20 cellular contexts compared by ENCODE assay signal in genomic region chr12:120397827-120398563, GRCh38. TPM values are rescaled to one million over a fixed set of nuclear protein-coding genes. Genes with fewer than 3 reads are reported as not detected.
DNase-seq lines count a peak whose midpoint lies in the region; ATAC-seq, FAIRE-seq and TF ChIP-seq lines count a peak whose summit lies in the region.
"Had no signal": no experiment of that assay in that cellular context is flagged by ENCODE, and none has a peak within 500 bp of the region (broad histone marks: within the 10 kb centered on the region; RNA-seq: fewer than 3 reads in every experiment).

No MANE protein-coding gene starts in this region.

- H3K4me3 ChIP-seq in bronchial epithelial cell (ENCODE audit: low read depth, low read length) (no peak overlapping the region), mesenchymal stem cell (ENCODE audit: insufficient read depth in 1 of 2, low read depth in 1 of 2, low read length in 2 of 2) (no peak overlapping the region)
- H3K4me3 ChIP-seq: psoas muscle, thoracic aorta had no signal

- 87% methylated on average over 31 of the region's 32 CpGs for WGBS in mesenchymal stem cell

- no peaks in the 10 kb centered on the region for H3K36me3 Mint-ChIP-seq in T-cell

- H2BK12ac ChIP-seq in mesenchymal stem cell (ENCODE audit: low read length in 2 of 2), result no peak overlapping the region

- H3K4me1 ChIP-seq in mesenchymal stem cell (ENCODE audit: control insufficient read depth, insufficient read depth, low read depth, low read length), result no peaks in the 10 kb centered on the region
- H3K4me1 ChIP-seq: psoas muscle had no signal

- H3K27ac Mint-ChIP-seq in T-cell, result no peak overlapping the region

- H2BK15ac ChIP-seq in mesenchymal stem cell (ENCODE audit: low read depth, poor library complexity, severe bottlenecking), result no peak overlapping the region

- no peak overlapping the region for H3K9ac ChIP-seq in mesenchymal stem cell (ENCODE audit: low read length)

- H3K27me3 Mint-ChIP-seq in T-cell, result peaks cover 37 to 50% of the 10 kb centered on the region in 2 donors

- H2AFZ ChIP-seq in mesenchymal stem cell (ENCODE audit: low read depth, low read length), result no peak overlapping the region

- no peak for TF ChIP-seq CTCF in bronchial epithelial cell (IDR thresholded peaks at IDR 0.05; ENCODE audit: insufficient read depth, low read length, severe bottlenecking)

- ATAC-seq in T-cell (replicated peaks in 1 of 4), result no peak
- no peak for ATAC-seq in GM21737 (IDR thresholded peaks at IDR 0.05; ENCODE audit: unreplicated experiment)
- no peak for ATAC-seq in GM19467 (IDR thresholded peaks at IDR 0.05; ENCODE audit: unreplicated experiment)
- ATAC-seq: activated T-cell treated with anti-CD3 and anti-CD28 coated beads, Interleukin-2, amount 50 U/mL, for 4 hours; psoas muscle; Right ventricle myocardium inferior had no signal

- no peaks in the 10 kb centered on the region for H3K79me1 ChIP-seq in mesenchymal stem cell (replicated peaks; ENCODE audit: low read length, poor library complexity, severe bottlenecking)

- H3K14ac ChIP-seq in mesenchymal stem cell (ENCODE audit: low read length in 2 of 2), result no peak overlapping the region

- no peaks in the 10 kb centered on the region for H3K9me3 Mint-ChIP-seq in T-cell
- H3K9me3 Mint-ChIP-seq: activated T-cell treated with anti-CD3 and anti-CD28 coated beads, Interleukin-2, amount 50 U/mL, for 4 hours had no signal

- no peak overlapping the region for H2BK120ac ChIP-seq in mesenchymal stem cell (ENCODE audit: low read depth, low read length)

- H3K4me2 ChIP-seq in mesenchymal stem cell (ENCODE audit: low read length, poor library complexity, severe bottlenecking), result no peak overlapping the region

- no peak overlapping the region for H2AK5ac ChIP-seq in mesenchymal stem cell (ENCODE audit: low read length, severe bottlenecking)

- H3K4ac ChIP-seq in mesenchymal stem cell (ENCODE audit: low read depth in 1 of 2, low read length in 2 of 2), result no peak overlapping the region

- DNase-seq in 8988T (peak; percentile 39), NCI-H1930 (lab: John Stamatoyannopoulos, UW) (peak; percentile 11 to 16), bronchial epithelial cell (ENCODE audit: low read depth) (no peak), mesenchymal stem cell (no peak), T-cell (no peak), NCI-H2107 (lab: John Stamatoyannopoulos, UW) (no peak)
- DNase-seq: ACHN; activated CD4-positive, alpha-beta T cell treated with anti-CD3 and anti-CD28 coated beads, Interleukin-2, amount 50 U/mL, for 4 hours; activated T-cell treated with anti-CD3 and anti-CD28 coated beads, Interleukin-2, amount 50 U/mL, for 4 hours; erythroblast; glutamatergic neuron; Karpas-422; kidney; NCI-H2081; psoas muscle; T-helper 9 cell had no signal

- H4K8ac ChIP-seq in mesenchymal stem cell (ENCODE audit: low read length), result no peak overlapping the region

- FAIRE-seq in bronchial epithelial cell (lab: Jason Lieb, UNC), result peak; percentile 28
- FAIRE-seq: kidney had no signal

- no peak overlapping the region for H3K27ac ChIP-seq in mesenchymal stem cell (ENCODE audit: low read length, poor library complexity, severe bottlenecking)
- H3K27ac ChIP-seq: psoas muscle, thoracic aorta had no signal

- no peaks in the 10 kb centered on the region for H3K9me3 ChIP-seq in mesenchymal stem cell (ENCODE audit: control insufficient read depth, low read length)
- H3K9me3 ChIP-seq: psoas muscle, thoracic aorta had no signal

- POLR2A ChIA-PET in T-cell (lab: Charles Lee), result no interaction called here

- no peak overlapping the region for H3K4me3 Mint-ChIP-seq in T-cell
- H3K4me3 Mint-ChIP-seq: activated T-cell treated with anti-CD3 and anti-CD28 coated beads, Interleukin-2, amount 50 U/mL, for 4 hours had no signal

- no peaks in the 10 kb centered on the region for H3K36me3 ChIP-seq in bronchial epithelial cell (ENCODE audit: control insufficient read depth, insufficient read depth, low read length)
- no peaks in the 10 kb centered on the region for H3K36me3 ChIP-seq in mesenchymal stem cell (ENCODE audit: control insufficient read depth in 1 of 2, insufficient read depth in 2 of 2, low read depth in 1 of 2, low read length in 2 of 2)
- H3K36me3 ChIP-seq: thoracic aorta had no signal

- no peak overlapping the region for H3K23ac ChIP-seq in mesenchymal stem cell (ENCODE audit: low read length in 2 of 2)

- H3K27me3 ChIP-seq in bronchial epithelial cell (ENCODE audit: control insufficient read depth, insufficient read depth, low read length) (peaks cover 2% of the 10 kb centered on the region), mesenchymal stem cell (ENCODE audit: control insufficient read depth in 1 of 2, insufficient read depth in 1 of 2, low read length in 2 of 2) (peaks cover 29 to 56% of the 10 kb centered on the region in 2 experiments)

- no peak overlapping the region for H2BK5ac ChIP-seq in mesenchymal stem cell (ENCODE audit: low read depth, low read length, poor library complexity, severe bottlenecking)

- H4K91ac ChIP-seq in mesenchymal stem cell (ENCODE audit: low read length), result peak overlapping the region; percentile 50

- CTCF ChIA-PET in T-cell (lab: Charles Lee), result no interaction called here

- peaks cover 2 to 5% (median 2%) of the 10 kb centered on the region in 3 donors for H3K4me1 Mint-ChIP-seq in T-cell

- no peak overlapping the region for H3K18ac ChIP-seq in mesenchymal stem cell (ENCODE audit: low read depth in 1 of 2, low read length in 2 of 2)

RNA-seq across cellular contexts. Expression of gene MSI1, which starts 29.0 kb away (rescaled TPM):
- total RNA-seq in bronchial epithelial cell, result not detected in 2 replicates
- polyA plus RNA-seq in mesenchymal stem cell (2013, experiment 1 of 2), result 0.06 TPM
- polyA plus RNA-seq in mesenchymal stem cell (2013, experiment 2 of 2), result 0.03 TPM
- under 1 TPM in 1 of 5 donors, not detected in 4; 0.15 TPM for total RNA-seq in T-cell

RNA-seq across cellular contexts. Expression of gene COX6A1, which starts 39.9 kb away (rescaled TPM):
- total RNA-seq in bronchial epithelial cell (659 and 789 TPM in 2 replicates), T-cell (100 to 1,000 TPM; 128 to 171 (median 163) TPM)
- polyA plus RNA-seq in mesenchymal stem cell (2013, experiment 1 of 2), result 718 TPM
- 727 TPM for polyA plus RNA-seq in mesenchymal stem cell (2013, experiment 2 of 2)

RNA-seq across cellular contexts. Expression of gene TRIAP1, which starts 48.2 kb away (rescaled TPM):
- 40.5 and 45.2 TPM in 2 replicates for total RNA-seq in bronchial epithelial cell
- polyA plus RNA-seq in mesenchymal stem cell (2013, experiment 1 of 2), result 51.1 TPM
- 56.2 TPM for polyA plus RNA-seq in mesenchymal stem cell (2013, experiment 2 of 2)
- 10 to 100 TPM; 15.9 to 24.0 (median 21.5) TPM for total RNA-seq in T-cell

RNA-seq across cellular contexts. Expression of gene GATC, which starts 48.2 kb away (rescaled TPM):
- total RNA-seq in bronchial epithelial cell (15.1 and 21.6 TPM in 2 replicates), T-cell (10 to 100 TPM; 15.9 to 47.2 (median 30.3) TPM)
- polyA plus RNA-seq in mesenchymal stem cell (2013, experiment 1 of 2), result 17.7 TPM
- polyA plus RNA-seq in mesenchymal stem cell (2013, experiment 2 of 2), result 17.6 TPM

Comparison
In these comparisons a context has a peak if more than half of its experiments do, and no peak if none do; other contexts are left out.
1. DNase-seq: peak in 8988T (single experiment) and NCI-H1930 (2 of 2); none in bronchial epithelial cell (single experiment), mesenchymal stem cell (single experiment), T-cell (0 of 34) and NCI-H2107 (single experiment).